Comparison of ENCODE assay signal across 17 cellular contexts in genomic region chr2:69059731-69060290, GRCh38. TPM values are rescaled to one million over a fixed set of nuclear protein-coding genes. Genes with fewer than 3 reads are reported as not detected.
DNase-seq lines count a peak whose midpoint lies in the region; ATAC-seq, FAIRE-seq and TF ChIP-seq lines count a peak whose summit lies in the region.
"Had no signal": no experiment of that assay in that cellular context is flagged by ENCODE, and none has a peak within 500 bp of the region (broad histone marks: within the 10 kb centered on the region; RNA-seq: fewer than 3 reads in every experiment).

No MANE protein-coding gene starts in this region.

- no peak for TF ChIP-seq CTCF in AG10803 (conservative IDR thresholded peaks at IDR 0.05; ENCODE audit: low read length)
- no peak for TF ChIP-seq CTCF in fibroblast of mammary gland (conservative IDR thresholded peaks at IDR 0.05; ENCODE audit: control insufficient read depth, insufficient read depth, low read depth, low read length)
- no peak for TF ChIP-seq CTCF in psoas muscle (IDR thresholded peaks at IDR 0.05)

- no peak for FAIRE-seq in small intestine (lab: Jason Lieb, UNC)
- FAIRE-seq: GM12891, RCC 7860 had no signal

- H3K27me3 ChIP-seq in psoas muscle (ENCODE audit: insufficient read depth in 3 of 3, low read length in 2 of 3) = no peaks in the 10 kb centered on the region
- peaks cover 0 to 1% of the 10 kb centered on the region in 2 donors for H3K27me3 ChIP-seq in small intestine (ENCODE audit: control insufficient read depth in 2 of 2, insufficient read depth in 2 of 2, low read length in 2 of 2)
- H3K27me3 ChIP-seq: BE2C had no signal

- intact Hi-C loops in psoas muscle (cut with DNase I) = no loop called here

- H3K9me3 ChIP-seq in psoas muscle (no peaks in the 10 kb centered on the region), small intestine (ENCODE audit: control insufficient read depth, low read depth) (no peaks in the 10 kb centered on the region)
- H3K9me3 ChIP-seq: BE2C, HAP-1 had no signal

- peak; percentile 78 for DNase-seq in AG10803 (ENCODE audit: low read depth)
- DNase-seq in NCI-H226 = peak; percentile 64
- peak; percentile 16 for DNase-seq in fibroblast of mammary gland (ENCODE audit: low read depth)
- DNase-seq in psoas muscle = no peak
- DNase-seq in small intestine = no peak
- no peak for DNase-seq in activated effector memory CD4-positive, alpha-beta T cell treated with Interleukin-2 at 50 U/mL for 16 hours
- no peak for DNase-seq in NCI-H345 treated with DMSO at 0.1 percent for 48 hours (lab: John Stamatoyannopoulos, UW; ENCODE audit: unreplicated experiment)
- DNase-seq: BE2C; CD4-positive, alpha-beta memory T cell; DMS79; NCI-H146; NCI-H774; SIG-M5 had no signal

- H3K36me3 ChIP-seq in psoas muscle (ENCODE audit: insufficient read depth in 1 of 2, low read depth in 1 of 2) (no peaks in the 10 kb centered on the region), small intestine (ENCODE audit: control insufficient read depth in 2 of 2, insufficient read depth in 2 of 2, low read length in 2 of 2) (no peaks in the 10 kb centered on the region)
- H3K36me3 ChIP-seq: BE2C, HAP-1 had no signal

- ATAC-seq in psoas muscle = peak; percentile 75 to 95 (median 79)

- no peak overlapping the region for H3K27ac ChIP-seq in psoas muscle
- no peak overlapping the region for H3K27ac ChIP-seq in small intestine (ENCODE audit: low read depth in 1 of 2, low read length in 1 of 2)

- H3K4me3 ChIP-seq in AG10803 (ENCODE audit: low read length) (no peak overlapping the region), fibroblast of mammary gland (ENCODE audit: control insufficient read depth, low read depth, low read length) (no peak overlapping the region), psoas muscle (no peak overlapping the region), small intestine (ENCODE audit: low read depth in 1 of 2, low read length in 2 of 2) (no peak overlapping the region)
- H3K4me3 ChIP-seq: HAP-1 had no signal

- H3K4me1 ChIP-seq in psoas muscle = peaks cover 4% of the 10 kb centered on the region
- peaks cover 0 to 7% of the 10 kb centered on the region in 2 donors for H3K4me1 ChIP-seq in small intestine (ENCODE audit: control insufficient read depth in 2 of 2, insufficient read depth in 1 of 2, low read depth in 1 of 2, low read length in 1 of 2)
- H3K4me1 ChIP-seq: BE2C, HAP-1 had no signal

RNA-seq across cellular contexts. Expression of gene ANTXR1, which starts 46.8 kb away (rescaled TPM):
- total RNA-seq in psoas muscle = 10 to 100 TPM in 3 of 4 donors, 1 to 10 TPM in 1; 8.8 to 21.0 (median 11.8) TPM
- polyA plus RNA-seq in psoas muscle (10 to 100 TPM in 1 of 3 donors, 1 to 10 TPM in 2; 3.7 to 24.3 (median 4.2) TPM), small intestine (1 to 10 TPM in 2 of 3 donors, under 1 TPM in 1; 0.22 to 8.1 (median 6.2) TPM)
- total RNA-seq: HT-29 had no signal
- polyA plus RNA-seq: CD4-positive, alpha-beta memory T cell had no signal

Comparison
In these comparisons a context has a peak if more than half of its experiments do, and no peak if none do; other contexts are left out.
1. DNase-seq: peak in AG10803 (single experiment), NCI-H226 (single experiment) and fibroblast of mammary gland (single experiment); none in psoas muscle (0 of 2), small intestine (single experiment), activated effector memory CD4-positive, alpha-beta T cell treated with Interleukin-2 at 50 U/mL for 16 hours (single experiment) and NCI-H345 treated with DMSO at 0.1 percent for 48 hours (single experiment).